8 cellular contexts compared by ENCODE assay signal in genomic region chr11:75526192-75526541, GRCh38. TPM values are rescaled to one million over a fixed set of nuclear protein-coding genes. Genes with fewer than 3 reads are reported as not detected.
A peak's percentile ranks its signal among the peaks of the same experiment; 100 is the strongest.
DNase-seq lines count a peak whose midpoint lies in the region; ATAC-seq lines count a peak whose summit lies in the region.

No MANE protein-coding gene starts in this region.

- H3K4me1 Mint-ChIP-seq in T-cell = peaks cover 21 to 55% (median 40%) of the 10 kb centered on the region in 3 donors

- POLR2A ChIA-PET in T-cell (lab: Charles Lee) = interaction anchor here (0.6 kb wide), 2 partner anchors 80 to 744 kb away, joined by 6 read pairs; no protein-coding TSS in a partner anchor

- CTCF ChIA-PET in T-cell (lab: Charles Lee) = interaction anchor here in 1 of 2 donors (0.6 to 1.1 kb wide), 5 partner anchors 34 to 537 kb away, joined by 3 to 7 read pairs (median 5); partner anchors contain the start of gene NEU3

- H3K4me2 ChIP-seq in skeletal muscle satellite cell (ENCODE audit: low read length) = peak overlapping the region; percentile 99

- in situ Hi-C loops in HAP-1 (cut with MboI; ENCODE audit: low sequenced_read_pairs) = no loop called here

- intact Hi-C loops in right cardiac atrium (cut with DNase I) = loop anchor here in 2 of 4 donors (5.0 to 10.0 kb wide), 3 partner anchors 129 to 241 kb away; partner anchors contain the start of gene RPS3 (in 1 of the 2)

- H3K27me3 Mint-ChIP-seq in T-cell = no peaks in the 10 kb centered on the region

- H3K36me3 Mint-ChIP-seq in T-cell = no peaks in the 10 kb centered on the region

- WGBS in right cardiac atrium = under 1% methylated on average over 21 of the region's 21 CpGs

- peak overlapping the region; percentile 78 to 83 (median 80) for H3K4me3 Mint-ChIP-seq in T-cell

- no peak overlapping the region for H3K27ac ChIP-seq in right cardiac atrium (ENCODE audit: low read length)

- H3K27ac Mint-ChIP-seq in T-cell = peak overlapping the region; percentile 36 to 69

- DNase-seq in HAP-1 (ENCODE audit: low spot score in 2 of 2) (no peak), T-cell (no peak), right cardiac atrium (no peak)
- DNase-seq in stimulated activated CD4-positive, alpha-beta T cell treated with anti-CD3 and anti-CD28 coated beads, Interleukin-15, amount 100 ng/mL, for 24 hours = no peak
- DNase-seq in central memory CD4-positive, alpha-beta T cell = no peak

- H3K9me3 Mint-ChIP-seq in T-cell = no peaks in the 10 kb centered on the region

- H3K27me3 ChIP-seq in HAP-1 (ENCODE audit: low read depth) (no peaks in the 10 kb centered on the region), right cardiac atrium (ENCODE audit: control insufficient read depth, insufficient read depth) (no peaks in the 10 kb centered on the region), skeletal muscle satellite cell (ENCODE audit: control insufficient read depth, insufficient read depth, low read length) (peaks cover 10% of the 10 kb centered on the region)

- peaks cover 7% of the 10 kb centered on the region; the same call in 1 of the 2 replicates for H3K4me1 ChIP-seq in HAP-1
- H3K4me1 ChIP-seq in right cardiac atrium (ENCODE audit: control insufficient read depth, insufficient read depth, low read length) = no peaks in the 10 kb centered on the region
- peaks cover 12% of the 10 kb centered on the region for H3K4me1 ChIP-seq in skeletal muscle satellite cell (ENCODE audit: control insufficient read depth, insufficient read depth, low read length)

- peak overlapping the region; percentile 60 for H3K9ac ChIP-seq in skeletal muscle satellite cell (ENCODE audit: low read depth, low read length)

- no peak for ATAC-seq in T-cell (replicated peaks in 1 of 4)
- no peak for ATAC-seq in right cardiac atrium
- no peak for ATAC-seq in HG02610 (IDR thresholded peaks at IDR 0.05; ENCODE audit: unreplicated experiment)
- no peak for ATAC-seq in HG03097 (IDR thresholded peaks at IDR 0.05; ENCODE audit: low FRiP score, unreplicated experiment)

- H3K9me3 ChIP-seq in HAP-1 (no peaks in the 10 kb centered on the region), right cardiac atrium (ENCODE audit: control insufficient read depth, low read length) (no peaks in the 10 kb centered on the region), skeletal muscle satellite cell (replicated peaks; ENCODE audit: low read length) (no peaks in the 10 kb centered on the region)

- no peaks in the 10 kb centered on the region for H3K36me3 ChIP-seq in HAP-1 (replicated peaks)
- no peaks in the 10 kb centered on the region for H3K36me3 ChIP-seq in skeletal muscle satellite cell (ENCODE audit: insufficient read depth, low read length)

- H3K4me3 ChIP-seq in HAP-1 = peak overlapping the region; percentile 67
- peak overlapping the region; percentile 79 for H3K4me3 ChIP-seq in right cardiac atrium (ENCODE audit: low read length)
- H3K4me3 ChIP-seq in skeletal muscle satellite cell (ENCODE audit: low read length) = peak overlapping the region; percentile 84

RNA-seq across cellular contexts. Expression of gene GDPD5, which starts 0.4 kb away (rescaled TPM):
- total RNA-seq in T-cell (10 to 100 TPM; 31.4 to 81.3 (median 70.9) TPM), right cardiac atrium (1 to 10 TPM; 5.3 to 8.2 (median 6.8) TPM)
- 8.5 TPM for polyA plus RNA-seq in right cardiac atrium
- total RNA-seq in skeletal muscle satellite cell (2012; rRNA removed) = 1.0 and 2.8 TPM in 2 replicates

RNA-seq across cellular contexts. Expression of gene SERPINH1, which starts 35.9 kb away (rescaled TPM):
- total RNA-seq in T-cell = 10 to 100 TPM in 3 of 5 donors, 1 to 10 TPM in 2; 5.2 to 16.4 (median 13.9) TPM
- 100 to 1,000 TPM in 1 of 4 donors, 10 to 100 TPM in 3; 50.5 to 109 (median 72.7) TPM for total RNA-seq in right cardiac atrium
- polyA plus RNA-seq in right cardiac atrium = 53.2 TPM
- 849 and 1,070 TPM in 2 replicates for total RNA-seq in skeletal muscle satellite cell (2012; rRNA removed)
